ENCODE assay signal across 10 cellular contexts in the genomic region with DNA sequence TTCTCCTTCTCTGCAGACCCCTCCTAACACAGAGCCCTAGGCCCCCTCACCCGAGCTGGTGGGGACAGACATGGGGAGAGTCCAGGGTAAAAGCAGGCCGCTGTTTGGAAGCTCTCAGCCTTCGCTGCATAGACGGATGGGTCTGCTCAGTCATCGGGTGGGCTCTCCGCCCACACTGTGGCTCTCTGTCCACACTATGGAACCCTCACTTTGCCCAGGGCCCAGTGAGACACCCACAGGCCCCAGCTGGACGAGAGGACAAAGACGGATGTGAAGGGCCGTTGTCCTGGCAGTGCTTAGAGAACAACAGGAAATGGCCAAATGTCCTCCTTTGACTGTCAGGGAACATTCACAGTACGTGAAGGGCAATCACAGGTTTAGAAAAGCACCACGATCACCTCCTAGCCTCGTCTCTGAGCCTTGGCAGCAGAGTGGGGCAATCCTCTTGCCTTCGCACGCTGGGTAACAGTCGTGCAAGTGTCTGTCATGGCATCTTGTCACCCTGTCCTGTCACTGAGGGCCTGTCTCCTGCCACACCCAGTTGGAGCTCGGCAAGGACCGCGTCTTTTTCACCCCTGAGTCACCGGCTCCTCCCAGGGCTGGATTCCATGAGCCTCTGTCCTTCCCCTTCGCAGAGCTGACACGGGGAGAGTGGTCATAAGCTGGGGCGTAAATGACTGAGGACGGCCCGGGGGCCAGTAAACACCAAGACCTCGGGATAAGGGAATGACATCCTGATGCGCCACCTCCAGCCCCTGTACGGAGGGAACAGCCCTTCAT.
DNase-seq lines count a peak whose midpoint lies in the region; ATAC-seq and TF ChIP-seq lines count a peak whose summit lies in the region.
"Had no signal": no experiment of that assay in that cellular context is flagged by ENCODE, and none has a peak within 500 bp of the region (broad histone marks: within the 10 kb centered on the region; RNA-seq: fewer than 3 reads in every experiment).

No MANE protein-coding gene starts in this region.

- H3K9ac ChIP-seq in subcutaneous abdominal adipose tissue (ENCODE audit: low read length in 5 of 5) = peak overlapping the region in 2 of 5 donors; percentile 21 to 55

- no peaks in the 10 kb centered on the region for H3K27me3 ChIP-seq in right cardiac atrium (ENCODE audit: control insufficient read depth, insufficient read depth)
- H3K27me3 ChIP-seq in subcutaneous abdominal adipose tissue (ENCODE audit: control insufficient read depth in 5 of 5, insufficient read depth in 4 of 5, low read length in 5 of 5) = no peaks in the 10 kb centered on the region
- H3K27me3 ChIP-seq: tibial artery had no signal

- no peaks in the 10 kb centered on the region for H3K9me3 ChIP-seq in right cardiac atrium (ENCODE audit: control insufficient read depth, low read length)
- H3K9me3 ChIP-seq in subcutaneous abdominal adipose tissue (ENCODE audit: control insufficient read depth in 5 of 5, low read length in 5 of 5) = no peaks in the 10 kb centered on the region
- H3K9me3 ChIP-seq: tibial artery had no signal

- intact Hi-C loops in activated CD8-positive, alpha-beta T cell treated with anti-CD3 and anti-CD28 coated beads for 36 hours (cut with micrococcal nuclease) = no loop called here
- intact Hi-C loops in right cardiac atrium (cut with DNase I) = loop anchor here in 1 of 4 donors (10.0 kb wide), 1 partner anchor 79 kb away; a partner anchor contains a TSS

- peaks cover 0 to 6% (median 0%) of the 10 kb centered on the region in 5 donors for H3K36me3 ChIP-seq in subcutaneous abdominal adipose tissue (ENCODE audit: control insufficient read depth in 5 of 5, insufficient read depth in 5 of 5, low read length in 5 of 5)
- H3K36me3 ChIP-seq: tibial artery had no signal

- no peaks in the 10 kb centered on the region for H3K9me3 Mint-ChIP-seq in activated CD8-positive, alpha-beta T cell treated with anti-CD3 and anti-CD28 coated beads for 36 hours
- no peaks in the 10 kb centered on the region for H3K9me3 Mint-ChIP-seq in activated CD8-positive, alpha-beta T cell treated with anti-CD3 and anti-CD28 coated beads, Interleukin-2, amount 10 ng/mL, durations not matched to agents 7 days and 5 days (ENCODE audit: insufficient read depth)

- H3K4me1 ChIP-seq in right cardiac atrium (ENCODE audit: control insufficient read depth, insufficient read depth, low read length) = peaks cover 2% of the 10 kb centered on the region
- H3K4me1 ChIP-seq in subcutaneous abdominal adipose tissue (ENCODE audit: control insufficient read depth in 5 of 5, insufficient read depth in 5 of 5, low read length in 5 of 5) = peaks cover 18 to 55% (median 45%) of the 10 kb centered on the region in 5 donors

- H3K4me3 Mint-ChIP-seq in activated CD8-positive, alpha-beta T cell treated with anti-CD3 and anti-CD28 coated beads for 36 hours = no peak overlapping the region
- no peak overlapping the region for H3K4me3 Mint-ChIP-seq in activated CD8-positive, alpha-beta T cell treated with anti-CD3 and anti-CD28 coated beads, Interleukin-2, amount 10 ng/mL, durations not matched to agents 7 days and 5 days

- peak; percentile 32 for DNase-seq in activated CD8-positive, alpha-beta T cell treated with anti-CD3 and anti-CD28 coated beads for 36 hours
- no peak for DNase-seq in activated CD8-positive, alpha-beta T cell treated with anti-CD3 and anti-CD28 coated beads, Interleukin-2, amount 10 ng/mL, durations not matched to agents 7 days and 5 days
- DNase-seq in SW480 (ENCODE audit: low spot score) (peak; percentile 87), right cardiac atrium (peak; percentile 62 to 73 (median 73)), ureter (ENCODE audit: low spot score) (no peak), middle frontal gyrus (ENCODE audit: extremely low spot score, low spot score) (no peak)
- DNase-seq: hippocampal formation had no signal

- ATAC-seq in activated CD8-positive, alpha-beta T cell treated with anti-CD3 and anti-CD28 coated beads for 36 hours = no peak
- no peak for ATAC-seq in activated CD8-positive, alpha-beta T cell treated with anti-CD3 and anti-CD28 coated beads, Interleukin-2, amount 10 ng/mL, durations not matched to agents 7 days and 5 days
- ATAC-seq in right cardiac atrium (peak in 1 of 2 donors; percentile 70), GM19351 (IDR thresholded peaks at IDR 0.05; ENCODE audit: unreplicated experiment) (no peak)

- WGBS in right cardiac atrium = 73% methylated on average over 27 of the region's 27 CpGs

- H3K4me3 ChIP-seq in right cardiac atrium (ENCODE audit: low read length) (no peak overlapping the region), subcutaneous abdominal adipose tissue (ENCODE audit: low read depth in 1 of 5, low read length in 5 of 5) (peak overlapping the region in 3 of 5 donors; percentile 0 to 32 (median 31))
- H3K4me3 ChIP-seq: tibial artery had no signal

- H3K27ac ChIP-seq in right cardiac atrium (ENCODE audit: low read length) = no peak overlapping the region
- H3K27ac ChIP-seq in subcutaneous abdominal adipose tissue (ENCODE audit: low read depth, low read length) = peak overlapping the region; percentile 73

- no peaks in the 10 kb centered on the region for H3K36me3 Mint-ChIP-seq in activated CD8-positive, alpha-beta T cell treated with anti-CD3 and anti-CD28 coated beads for 36 hours (ENCODE audit: low read depth)
- no peaks in the 10 kb centered on the region for H3K36me3 Mint-ChIP-seq in activated CD8-positive, alpha-beta T cell treated with anti-CD3 and anti-CD28 coated beads, Interleukin-2, amount 10 ng/mL, durations not matched to agents 7 days and 5 days (ENCODE audit: low read depth)

- peak overlapping the region; percentile 69 for H3K27ac Mint-ChIP-seq in activated CD8-positive, alpha-beta T cell treated with anti-CD3 and anti-CD28 coated beads for 36 hours
- H3K27ac Mint-ChIP-seq in activated CD8-positive, alpha-beta T cell treated with anti-CD3 and anti-CD28 coated beads, Interleukin-2, amount 10 ng/mL, durations not matched to agents 7 days and 5 days = no peak overlapping the region

- CTCF ChIA-PET in activated CD8-positive, alpha-beta T cell treated with anti-CD3 and anti-CD28 coated beads for 36 hours (lab: Charles Lee) = interaction anchor here (1.9 to 3.2 kb wide), 2 partner anchors 14 to 40 kb away, joined by 4 to 16 read pairs; no protein-coding TSS in a partner anchor
- CTCF ChIA-PET in activated CD8-positive, alpha-beta T cell treated with anti-CD3 and anti-CD28 coated beads, Interleukin-2, amount 10 ng/mL, durations not matched to agents 7 days and 5 days (lab: Charles Lee) = interaction anchor here (3.4 kb wide), 1 partner anchor 13 kb away, joined by 21 read pairs; no protein-coding TSS in a partner anchor

- peaks cover 33% of the 10 kb centered on the region for H3K4me1 Mint-ChIP-seq in activated CD8-positive, alpha-beta T cell treated with anti-CD3 and anti-CD28 coated beads for 36 hours (ENCODE audit: low read depth)
- H3K4me1 Mint-ChIP-seq in activated CD8-positive, alpha-beta T cell treated with anti-CD3 and anti-CD28 coated beads, Interleukin-2, amount 10 ng/mL, durations not matched to agents 7 days and 5 days (ENCODE audit: low read depth) = peaks cover 2% of the 10 kb centered on the region

- no peaks in the 10 kb centered on the region for H3K27me3 Mint-ChIP-seq in activated CD8-positive, alpha-beta T cell treated with anti-CD3 and anti-CD28 coated beads for 36 hours
- H3K27me3 Mint-ChIP-seq in activated CD8-positive, alpha-beta T cell treated with anti-CD3 and anti-CD28 coated beads, Interleukin-2, amount 10 ng/mL, durations not matched to agents 7 days and 5 days (ENCODE audit: low read depth) = no peaks in the 10 kb centered on the region

- POLR2A ChIA-PET in activated CD8-positive, alpha-beta T cell treated with anti-CD3 and anti-CD28 coated beads for 36 hours (lab: Charles Lee) = interaction anchor here (0.8 to 1.5 kb wide), 3 partner anchors 11 to 39 kb away, joined by 3 read pairs; no protein-coding TSS in a partner anchor
- POLR2A ChIA-PET in activated CD8-positive, alpha-beta T cell treated with anti-CD3 and anti-CD28 coated beads, Interleukin-2, amount 10 ng/mL, durations not matched to agents 7 days and 5 days (lab: Charles Lee) = no interaction called here

- TF ChIP-seq CTCF in activated CD8-positive, alpha-beta T cell treated with anti-CD3 and anti-CD28 coated beads for 36 hours (IDR thresholded peaks at IDR 0.05) = no peak

Comparison
In these comparisons a context has a peak if more than half of its experiments do, and no peak if none do; other contexts are left out.
1. DNase-seq: peak in activated CD8-positive, alpha-beta T cell treated with anti-CD3 and anti-CD28 coated beads for 36 hours (single experiment), SW480 (single experiment) and right cardiac atrium (3 of 3); none in activated CD8-positive, alpha-beta T cell treated with anti-CD3 and anti-CD28 coated beads, Interleukin-2, amount 10 ng/mL, durations not matched to agents 7 days and 5 days (single experiment), ureter (single experiment) and middle frontal gyrus (single experiment).